ENCODE assay signal across 25 cellular contexts in genomic region chr5:50921366-50922133, GRCh38.
"Had no signal": no experiment of that assay in that cellular context is flagged by ENCODE, and none has a peak within 500 bp of the region (broad histone marks: within the 10 kb centered on the region; RNA-seq: fewer than 3 reads in every experiment).

No MANE protein-coding gene starts in this region.

- H3K27me3 ChIP-seq: brain microvascular endothelial cell, foreskin keratinocyte, gastrocnemius medialis, heart right ventricle had no signal

- DNase-seq: activated CD4-positive, alpha-beta memory T cell treated with anti-CD3 and anti-CD28 coated beads, Interleukin-2, amount 10 ng/mL, durations not matched to agents 7 days and 5 days; activated CD4-positive, alpha-beta T cell treated with anti-CD3 and anti-CD28 coated beads for 1 hour; activated CD4-positive, alpha-beta T cell treated with anti-CD3 and anti-CD28 coated beads for 4 hours; activated CD4-positive, alpha-beta T cell treated with anti-CD3 and anti-CD28 coated beads, Interleukin-2, amount 10 ng/mL, durations not matched to agents 7 days and 5 days; activated CD4-positive, alpha-beta T cell treated with anti-CD3 and anti-CD28 coated beads, Interleukin-2, amount 50 U/mL, for 4 hours; activated CD8-positive, alpha-beta memory T cell treated with anti-CD3 and anti-CD28 coated beads, Interleukin-2, amount 50 U/mL, for 48 hours; activated gamma-delta T cell; activated naive CD4-positive, alpha-beta T cell; activated naive CD4-positive, alpha-beta T cell treated with anti-CD3 and anti-CD28 coated beads, Interleukin-2, amount 10 ng/mL, durations not matched to agents 7 days and 5 days; activated naive CD8-positive, alpha-beta T cell treated with anti-CD3 and anti-CD28 coated beads, Interleukin-2, amount 10 ng/mL, durations not matched to agents 7 days and 5 days; activated T-cell treated with anti-CD3 and anti-CD28 coated beads for 4 hours; activated T-cell treated with anti-CD3 and anti-CD28 coated beads, Interleukin-2, amount 50 U/mL, for 72 hours; brain microvascular endothelial cell; dorsolateral prefrontal cortex; effector CD4-positive, alpha-beta T cell; effector memory CD8-positive, alpha-beta T cell; erythroblast; foreskin keratinocyte; gastrocnemius medialis; heart right ventricle; T-helper 2 cell had no signal

- H3K36me3 ChIP-seq: brain microvascular endothelial cell, esophagus muscularis mucosa, gastrocnemius medialis, heart right ventricle had no signal

- H3K9me3 ChIP-seq: gastrocnemius medialis had no signal

- ATAC-seq: effector memory CD8-positive, alpha-beta T cell; gastrocnemius medialis had no signal

- FAIRE-seq: astrocyte, bronchial epithelial cell had no signal

- H3K4me1 ChIP-seq: esophagus muscularis mucosa, foreskin keratinocyte, gastrocnemius medialis had no signal

- H3K4me3 ChIP-seq: dorsolateral prefrontal cortex, esophagus muscularis mucosa had no signal

- H3K27ac ChIP-seq: brain microvascular endothelial cell, coronary artery, dorsolateral prefrontal cortex, esophagus muscularis mucosa, foreskin keratinocyte had no signal
